In genomic region chr19:15464394-15465385, GRCh38 we compare ENCODE assay signal across 8 cellular contexts. TPM values are rescaled to one million over a fixed set of nuclear protein-coding genes. Genes with fewer than 3 reads are reported as not detected.
DNase-seq lines count a peak whose midpoint lies in the region; ATAC-seq and TF ChIP-seq lines count a peak whose summit lies in the region.

RASAL3 (minus strand) TSS chr19:15464544; CDS start chr19:15464358, 186 bp downstream.

- H3K9ac ChIP-seq in skeletal muscle tissue (ENCODE audit: low read depth in 1 of 3, low read length in 3 of 3): peak within 1 kb of the TSS in 2 of 3 donors; percentile 32 to 33

- ATAC-seq in WTC11 (peak; percentile 43), HG02884 (IDR thresholded peaks at IDR 0.05; ENCODE audit: unreplicated experiment) (no peak)

- H3K27me3 Mint-ChIP-seq in WTC11 (ENCODE audit: low read depth): peaks cover 65% of the 10 kb centered on the region

- H3K27me3 ChIP-seq in skeletal muscle tissue (ENCODE audit: control insufficient read depth in 3 of 3, insufficient read depth in 3 of 3, low read length in 3 of 3): peaks cover 18 to 35% (median 22%) of the 10 kb centered on the region in 3 donors

- POLR2A ChIA-PET in WTC11 (lab: Charles Lee): no interaction called here

- H3K4me3 Mint-ChIP-seq in WTC11: no peak within 1 kb of the TSS

- H3K9me3 Mint-ChIP-seq in WTC11: no peaks in the 10 kb centered on the region

- H3K36me3 Mint-ChIP-seq in WTC11: no peaks in the 10 kb centered on the region

- no peaks in the 10 kb centered on the region for H3K9me3 ChIP-seq in skeletal muscle tissue (ENCODE audit: control insufficient read depth in 3 of 3, low read length in 3 of 3)

- peak within 1 kb of the TSS in 2 of 3 donors; percentile 35 to 43 for H3K4me3 ChIP-seq in skeletal muscle tissue (ENCODE audit: low read length in 3 of 3)

- DNase-seq in SIG-M5 treated with dmso at 0.1 percent for 504 hours (lab: John Stamatoyannopoulos, UW; ENCODE audit: unreplicated experiment) (peak; percentile 31), SIG-M5 (lab: John Stamatoyannopoulos, UW) (no peak), WTC11 (ENCODE audit: low spot score) (no peak), dermis microvascular lymphatic vessel endothelial cell (ENCODE audit: low read depth in 2 of 2) (peak in 1 of 2 donors; percentile 48), DMS114 treated with DMSO at 0.1 percent for 48 hours (lab: John Stamatoyannopoulos, UW; ENCODE audit: unreplicated experiment) (no peak), RKO (ENCODE audit: low spot score) (no peak)

- H3K27ac ChIP-seq in skeletal muscle tissue (ENCODE audit: low read depth, low read length): no peak within 1 kb of the TSS

- H3K27ac Mint-ChIP-seq in WTC11: no peak within 1 kb of the TSS

- CTCF ChIA-PET in WTC11 (lab: Charles Lee): interaction anchor here (1.3 to 1.6 kb wide), 2 partner anchors 91 kb away, joined by 3 to 5 read pairs; no protein-coding TSS in a partner anchor

- TF ChIP-seq CTCF in WTC11 (IDR thresholded peaks at IDR 0.05): no peak

- peaks cover 0 to 11% (median 5%) of the 10 kb centered on the region in 3 donors for H3K4me1 ChIP-seq in skeletal muscle tissue (ENCODE audit: control insufficient read depth in 3 of 3, insufficient read depth in 3 of 3, low read length in 3 of 3)

- no peaks in the 10 kb centered on the region for H3K36me3 ChIP-seq in skeletal muscle tissue (ENCODE audit: control insufficient read depth in 3 of 3, insufficient read depth in 3 of 3, low read length in 3 of 3)

- peaks cover 7% of the 10 kb centered on the region for H3K4me1 Mint-ChIP-seq in WTC11

TF ChIP-seq in WTC11, 78 proteins besides CTCF, POLR2A, EP300 and RAD21:
- no peak for TF ChIP-seq TCF7 (CRISPR knock-in tag; IDR thresholded peaks at IDR 0.05; ENCODE audit: low read depth)
- TF ChIP-seq ZNF317 (CRISPR knock-in tag; IDR thresholded peaks at IDR 0.05; ENCODE audit: borderline replicate concordance, low read depth): no peak
- TF ChIP-seq EMX1 (CRISPR knock-in tag; IDR thresholded peaks at IDR 0.05): no peak
- no peak for TF ChIP-seq FOXJ3 (CRISPR knock-in tag; IDR thresholded peaks at IDR 0.05; ENCODE audit: borderline replicate concordance)

RNA-seq across cellular contexts. Expression of gene RASAL3, which starts in this region (rescaled TPM):
- total RNA-seq in WTC11 (2021): 1.2 to 2.3 TPM (median 1.6 TPM) in 3 replicates
- total RNA-seq in dermis microvascular lymphatic vessel endothelial cell: 14.4 and 14.8 TPM in 2 replicates
- total RNA-seq in skeletal muscle tissue: 0.52 TPM
